11 cellular contexts compared by ENCODE assay signal in the genomic region with DNA sequence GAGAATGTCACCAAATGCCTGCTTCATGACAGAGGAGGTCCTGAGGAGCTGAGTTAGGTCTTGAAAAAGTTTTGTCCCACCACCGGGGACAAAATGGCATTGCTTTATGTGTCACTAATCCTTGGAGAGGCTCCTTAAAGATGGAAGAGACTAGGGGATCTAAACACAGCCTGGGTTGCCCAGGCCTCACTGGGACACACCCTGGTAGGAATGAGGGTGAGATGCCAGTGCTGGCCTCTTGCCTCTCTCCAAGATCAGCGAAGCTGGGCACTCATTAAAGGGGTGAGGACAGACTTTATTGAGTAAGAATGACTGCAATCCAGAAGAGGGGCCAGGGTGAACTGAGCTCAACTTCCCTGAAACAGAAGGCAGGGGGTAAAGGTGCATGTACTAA. TPM values are rescaled to one million over a fixed set of nuclear protein-coding genes. Genes with fewer than 3 reads are reported as not detected.
DNase-seq lines count a peak whose midpoint lies in the region; ATAC-seq and TF ChIP-seq lines count a peak whose summit lies in the region.
"Had no signal": no experiment of that assay in that cellular context is flagged by ENCODE, and none has a peak within 500 bp of the region (broad histone marks: within the 10 kb centered on the region; RNA-seq: fewer than 3 reads in every experiment).

No MANE protein-coding gene starts in this region.

- DNase-seq in CD14-positive monocyte (ENCODE audit: low spot score): peak; percentile 57
- DNase-seq in H9: peak; percentile 16
- DNase-seq in central memory CD8-positive, alpha-beta T cell (ENCODE audit: low spot score in 2 of 2): peak in 1 of 2 donors; percentile 12
- peak; percentile 22 for DNase-seq in omental fat pad (ENCODE audit: low spot score)
- no peak for DNase-seq in HEK293T (ENCODE audit: extremely low spot score)
- no peak for DNase-seq in NCI-H128 (lab: John Stamatoyannopoulos, UW; ENCODE audit: unreplicated experiment)
- no peak for DNase-seq in NCI-H345 (lab: John Stamatoyannopoulos, UW)
- no peak for DNase-seq in NCI-H146 treated with DMSO at 0.1 percent for 48 hours (lab: John Stamatoyannopoulos, UW; ENCODE audit: unreplicated experiment)
- DNase-seq: cerebellar nuclear complex, foreskin melanocyte, NCI-H2171 had no signal

- H3K27me3 ChIP-seq in H9 (ENCODE audit: insufficient read depth, low read length): no peaks in the 10 kb centered on the region

- no peaks in the 10 kb centered on the region for H3K79me2 ChIP-seq in H9 (ENCODE audit: insufficient read depth, low read length)

- no CpG with 5 or more reads among the region's 2 CpGs for WGBS in H9 (ENCODE audit: extremely low coverage, insufficient read length, low lambda C conversion rate)

- H2AK5ac ChIP-seq in H9 (ENCODE audit: insufficient read length, low read length): no peak overlapping the region

- H3K14ac ChIP-seq in H9 (ENCODE audit: insufficient read depth, low read length): no peak overlapping the region

- H3K27ac ChIP-seq in H9 (ENCODE audit: insufficient read length, low read depth, low read length): no peak overlapping the region

- POLR2A ChIA-PET in HEK293T (lab: Yijun Ruan, JAX): interaction anchor here (1.3 kb wide), 1 partner anchor 58 kb away, joined by 4 read pairs; a partner anchor contains a TSS

- H3K56ac ChIP-seq in H9 (ENCODE audit: insufficient read length, low read depth, low read length): no peak overlapping the region

- H2AFZ ChIP-seq in H9 (ENCODE audit: low read length): no peak overlapping the region

- peaks cover 0 to 8% of the 10 kb centered on the region in 2 donors for H3K36me3 Mint-ChIP-seq in CD14-positive monocyte
- no peaks in the 10 kb centered on the region for H3K36me3 Mint-ChIP-seq in H9 (ENCODE audit: insufficient read depth in 1 of 3, low read depth in 3 of 3)
- peaks cover 5% of the 10 kb centered on the region for H3K36me3 Mint-ChIP-seq in central memory CD8-positive, alpha-beta T cell (ENCODE audit: insufficient read depth)

- no peak overlapping the region for H4K5ac ChIP-seq in H9 (ENCODE audit: insufficient read length, low read depth, low read length)

- TF ChIP-seq CTCF in CD14-positive monocyte (IDR thresholded peaks at IDR 0.05) (no peak), H9 (conservative IDR thresholded peaks at IDR 0.05) (no peak), omental fat pad (IDR thresholded peaks at IDR 0.05) (no peak)

- H4K91ac ChIP-seq in H9 (ENCODE audit: insufficient read length, low read depth, low read length): no peak overlapping the region

- no peaks in the 10 kb centered on the region for H3K79me1 ChIP-seq in H9 (ENCODE audit: insufficient read depth, low read depth, low read length, poor library complexity, severe bottlenecking)

- no peaks in the 10 kb centered on the region for H3K23me2 ChIP-seq in H9 (ENCODE audit: insufficient read length, low read depth, low read length, poor library complexity, severe bottlenecking)

- no peak overlapping the region for H3T11ph ChIP-seq in H9 (ENCODE audit: low read length)

- no peaks in the 10 kb centered on the region for H3K4me1 ChIP-seq in H9 (ENCODE audit: insufficient read depth, low read length)

- H2BK12ac ChIP-seq in H9 (ENCODE audit: insufficient read length, low read depth, low read length): no peak overlapping the region

- H3K18ac ChIP-seq in H9 (ENCODE audit: insufficient read length, low read depth, low read length): no peak overlapping the region

- intact Hi-C loops in CD14-positive monocyte (cut with micrococcal nuclease): loop anchor here in 1 of 2 donors (5.0 kb wide), 1 partner anchor 174 kb away; no protein-coding TSS in a partner anchor

- no peak overlapping the region for H3K4ac ChIP-seq in H9 (ENCODE audit: low read depth, low read length)

- ATAC-seq in central memory CD8-positive, alpha-beta T cell (replicated peaks; ENCODE audit: extremely low read depth, poor library complexity, severe bottlenecking): no peak
- no peak for ATAC-seq in omental fat pad (ENCODE audit: low FRiP score)

- H3K4me1 Mint-ChIP-seq in CD14-positive monocyte (peaks cover 99% of the 10 kb centered on the region), H9 (peaks cover 15 to 23% of the 10 kb centered on the region in 2 experiments)
- H3K4me1 Mint-ChIP-seq in central memory CD8-positive, alpha-beta T cell: peaks cover 58% of the 10 kb centered on the region

- no peaks in the 10 kb centered on the region for H4K20me1 ChIP-seq in H9 (ENCODE audit: control insufficient read depth, insufficient read depth, insufficient read length)

- CTCF ChIA-PET in HEK293T (lab: Yijun Ruan, JAX): no interaction called here

- H3K4me2 ChIP-seq in H9 (ENCODE audit: insufficient read depth, insufficient read length, low read length): no peak overlapping the region

- no peaks in the 10 kb centered on the region for H3K9me3 ChIP-seq in H9 (ENCODE audit: control insufficient read depth, low read depth, low read length)

- H3K27me3 Mint-ChIP-seq in CD14-positive monocyte (ENCODE audit: low read depth in 3 of 3) (no peaks in the 10 kb centered on the region), H9 (ENCODE audit: low read depth) (no peaks in the 10 kb centered on the region; the same call in 1 of the 2 replicates)
- no peaks in the 10 kb centered on the region for H3K27me3 Mint-ChIP-seq in central memory CD8-positive, alpha-beta T cell

- H3K23ac ChIP-seq in H9 (ENCODE audit: insufficient read length, low read depth, low read length): no peak overlapping the region

- H3K9ac ChIP-seq in H9 (ENCODE audit: extremely low read depth, insufficient read length, low read length): no peak overlapping the region

- H3K4me3 Mint-ChIP-seq in CD14-positive monocyte: peak overlapping the region; percentile 9 to 55
- no peak overlapping the region for H3K4me3 Mint-ChIP-seq in H9
- no peak overlapping the region for H3K4me3 Mint-ChIP-seq in central memory CD8-positive, alpha-beta T cell

- H4K8ac ChIP-seq in H9 (replicated peaks; ENCODE audit: insufficient read length, low read depth, low read length): no peak overlapping the region

- H3K27ac Mint-ChIP-seq in CD14-positive monocyte (peak overlapping the region; percentile 99 to 100 (median 100)), H9 (no peak overlapping the region)
- H3K27ac Mint-ChIP-seq in central memory CD8-positive, alpha-beta T cell (ENCODE audit: low read depth): peak overlapping the region; percentile 93

- no peak overlapping the region for H2BK120ac ChIP-seq in H9 (ENCODE audit: low read depth, low read length, poor library complexity, severe bottlenecking)

- H3K9me3 Mint-ChIP-seq in CD14-positive monocyte (peaks cover 0 to 4% (median 1%) of the 10 kb centered on the region in 7 donors), H9 (no peaks in the 10 kb centered on the region)
- no peaks in the 10 kb centered on the region for H3K9me3 Mint-ChIP-seq in central memory CD8-positive, alpha-beta T cell

- H2BK20ac ChIP-seq in H9 (ENCODE audit: low read depth, low read length, poor library complexity, severe bottlenecking): no peak overlapping the region

- no peak overlapping the region for H2BK15ac ChIP-seq in H9 (ENCODE audit: low read depth, low read length)

- H2BK5ac ChIP-seq in H9 (ENCODE audit: insufficient read length, low read length): no peak overlapping the region

TF ChIP-seq in HEK293T, 16 proteins besides CTCF, POLR2A, EP300 and RAD21:
- TF ChIP-seq CTBP1 (IDR thresholded peaks at IDR 0.05; ENCODE audit: borderline replicate concordance): no peak
- no peak for TF ChIP-seq SP1 (IDR thresholded peaks at IDR 0.05)

RNA-seq across cellular contexts. Expression of a gene that starts 58.5 kb away (rescaled TPM):
- polyA plus RNA-seq in CD14-positive monocyte: 10 to 100 TPM; 22.5 to 28.0 TPM
- total RNA-seq in H9 (2021) (30.6 and 33.4 TPM in 2 replicates), omental fat pad (10 to 100 TPM; 49.7 to 67.5 (median 62.3) TPM)

Comparison
In these comparisons a context has a peak if more than half of its experiments do, and no peak if none do; other contexts are left out.
1. DNase-seq: peak in CD14-positive monocyte (single experiment), H9 (single experiment) and omental fat pad (single experiment); none in HEK293T (single experiment), NCI-H128 (single experiment), NCI-H345 (single experiment) and NCI-H146 treated with DMSO at 0.1 percent for 48 hours (single experiment).
2. H3K27ac Mint-ChIP-seq: peak in CD14-positive monocyte (7 of 7) and central memory CD8-positive, alpha-beta T cell (single experiment); none in H9 (0 of 3).
3. H3K4me3 Mint-ChIP-seq: peak in CD14-positive monocyte (2 of 2); none in H9 (0 of 2) and central memory CD8-positive, alpha-beta T cell (single experiment).